Comparison of ENCODE assay signal across 18 cellular contexts in the genomic region with DNA sequence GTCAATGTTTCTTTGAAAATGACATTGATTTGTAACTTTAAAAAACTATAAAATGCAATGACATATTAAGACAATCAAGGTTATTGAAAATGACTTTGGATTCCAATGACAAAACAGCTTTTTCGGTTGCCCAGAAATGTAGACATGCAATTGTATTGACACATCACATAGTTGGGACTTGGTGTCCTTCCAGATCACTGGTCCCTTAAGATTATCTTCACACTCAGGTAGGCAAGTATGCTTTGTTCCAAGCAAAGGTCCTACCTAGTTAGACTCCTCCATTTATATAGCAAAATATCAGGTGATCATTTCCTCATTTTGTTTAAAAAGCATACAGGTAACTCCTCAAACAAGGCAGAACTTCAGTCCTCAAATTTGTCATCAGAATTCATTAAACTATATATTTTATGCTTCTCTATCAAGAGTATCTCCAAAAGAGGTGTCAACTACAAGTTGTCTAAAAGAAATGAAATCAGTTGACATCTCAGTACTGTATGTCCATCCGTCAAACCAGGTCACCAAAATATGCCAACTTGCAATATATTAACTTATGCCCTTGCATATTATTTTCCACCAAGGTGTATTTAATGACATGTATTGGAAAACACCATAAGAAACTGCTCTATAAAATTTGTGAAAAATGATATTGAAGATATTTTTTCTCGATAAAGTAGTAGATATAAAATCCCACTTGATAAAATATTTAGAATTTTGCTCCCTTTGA.
DNase-seq lines count a peak whose midpoint lies in the region; ATAC-seq, FAIRE-seq and TF ChIP-seq lines count a peak whose summit lies in the region.
"Had no signal": no experiment of that assay in that cellular context is flagged by ENCODE, and none has a peak within 500 bp of the region (broad histone marks: within the 10 kb centered on the region; RNA-seq: fewer than 3 reads in every experiment).

No MANE protein-coding gene starts in this region.

- peaks cover 4% of the 10 kb centered on the region for H3K4me1 Mint-ChIP-seq in nephron
- H3K4me1 Mint-ChIP-seq in activated T-helper 1 cell treated with anti-CD3 and anti-CD28 coated beads, Interleukin-12 subunit alpha, Interleukin-12 subunit beta, Interleukin-2, Interleukin-4 antibody, amounts not matched to agents 30 ng/mL and 10 ng/mL and 1 ng/mL, durations not matched to agents 14 hours and 24 hours and 36 hours (ENCODE audit: low read depth): no peaks in the 10 kb centered on the region
- no peaks in the 10 kb centered on the region for H3K4me1 Mint-ChIP-seq in CD4-positive, alpha-beta T cell (ENCODE audit: low read depth)
- H3K4me1 Mint-ChIP-seq: B cell; CD4-positive, alpha-beta memory T cell had no signal

- DNase-seq in A549 (ENCODE audit: low read depth in 1 of 2, low spot score in 1 of 2): no peak
- DNase-seq in epithelial cell of proximal tubule (ENCODE audit: low read depth): peak; percentile 37
- no peak for DNase-seq in activated T-helper 1 cell treated with anti-CD3 and anti-CD28 coated beads, Interleukin-12 subunit alpha, Interleukin-12 subunit beta, Interleukin-2, Interleukin-4 antibody, amounts not matched to agents 30 ng/mL and 10 ng/mL and 1 ng/mL, durations not matched to agents 14 hours and 24 hours and 36 hours (ENCODE audit: low spot score)
- no peak for DNase-seq in D721Med (ENCODE audit: insufficient read length, low spot score)
- DNase-seq in CD4-positive, alpha-beta T cell: no peak
- DNase-seq: C1 segment of cervical spinal cord; CD4-positive, alpha-beta memory T cell; DMS53; GF-D8; KG1 had no signal

- H3K9me3 Mint-ChIP-seq in nephron: peaks cover 3% of the 10 kb centered on the region
- H3K9me3 Mint-ChIP-seq in activated T-helper 1 cell treated with anti-CD3 and anti-CD28 coated beads, Interleukin-12 subunit alpha, Interleukin-12 subunit beta, Interleukin-2, Interleukin-4 antibody, amounts not matched to agents 30 ng/mL and 10 ng/mL and 1 ng/mL, durations not matched to agents 14 hours and 24 hours and 36 hours: no peaks in the 10 kb centered on the region
- no peaks in the 10 kb centered on the region for H3K9me3 Mint-ChIP-seq in CD4-positive, alpha-beta T cell

- TF ChIP-seq CTCF in A549 (IDR thresholded peaks at IDR 0.05) (no peak), epithelial cell of proximal tubule (conservative IDR thresholded peaks at IDR 0.05; ENCODE audit: low read depth, low read length) (no peak), nephron (IDR thresholded peaks at IDR 0.05; ENCODE audit: unreplicated experiment in 3 of 3) (no peak), D721Med (IDR thresholded peaks at IDR 0.05; ENCODE audit: insufficient read depth, missing control alignments) (no peak)
- TF ChIP-seq CTCF in CD4-positive, alpha-beta T cell (IDR thresholded peaks at IDR 0.05): no peak

- intact Hi-C loops in activated T-helper 1 cell treated with anti-CD3 and anti-CD28 coated beads, Interleukin-12 subunit alpha, Interleukin-12 subunit beta, Interleukin-2, Interleukin-4 antibody, amounts not matched to agents 30 ng/mL and 10 ng/mL and 1 ng/mL, durations not matched to agents 14 hours and 24 hours and 36 hours (cut with micrococcal nuclease): loop anchor here (2.0 kb wide), 1 partner anchor 1201 kb away; no protein-coding TSS in a partner anchor
- intact Hi-C loops in CD4-positive, alpha-beta T cell (cut with DNase I, micrococcal nuclease): loop anchor here (5.0 kb wide), 4 partner anchors 149 to 314 kb away; no protein-coding TSS in a partner anchor

- no peak for TF ChIP-seq POLR2A in A549 (IDR thresholded peaks at IDR 0.05; ENCODE audit: low read length)

- H3K4me1 ChIP-seq in A549: no peaks in the 10 kb centered on the region

- TF ChIP-seq EP300 in A549 (IDR thresholded peaks at IDR 0.05) (no peak), Ishikawa (IDR thresholded peaks at IDR 0.05; ENCODE audit: borderline replicate concordance) (no peak)

- no peak overlapping the region for H3K4me3 Mint-ChIP-seq in nephron
- no peak overlapping the region for H3K4me3 Mint-ChIP-seq in activated T-helper 1 cell treated with anti-CD3 and anti-CD28 coated beads, Interleukin-12 subunit alpha, Interleukin-12 subunit beta, Interleukin-2, Interleukin-4 antibody, amounts not matched to agents 30 ng/mL and 10 ng/mL and 1 ng/mL, durations not matched to agents 14 hours and 24 hours and 36 hours
- H3K4me3 Mint-ChIP-seq in CD4-positive, alpha-beta T cell: no peak overlapping the region
- H3K4me3 Mint-ChIP-seq: B cell; CD4-positive, alpha-beta memory T cell had no signal

- H3K27ac Mint-ChIP-seq in nephron: peak overlapping the region in 2 of 3 experiments; percentile 52 to 82
- H3K27ac Mint-ChIP-seq in activated T-helper 1 cell treated with anti-CD3 and anti-CD28 coated beads, Interleukin-12 subunit alpha, Interleukin-12 subunit beta, Interleukin-2, Interleukin-4 antibody, amounts not matched to agents 30 ng/mL and 10 ng/mL and 1 ng/mL, durations not matched to agents 14 hours and 24 hours and 36 hours: no peak overlapping the region
- no peak overlapping the region for H3K27ac Mint-ChIP-seq in CD4-positive, alpha-beta T cell
- H3K27ac Mint-ChIP-seq: B cell; CD4-positive, alpha-beta memory T cell had no signal

- ATAC-seq in A549: no peak
- no peak for ATAC-seq in GM19467 (IDR thresholded peaks at IDR 0.05; ENCODE audit: unreplicated experiment)
- no peak for ATAC-seq in CD4-positive, alpha-beta T cell (ENCODE audit: poor library complexity)
- ATAC-seq: HCT116 had no signal

- FAIRE-seq in A549 (lab: Jason Lieb, UNC) (no peak), D721Med (lab: Jason Lieb, UNC) (no peak)
- FAIRE-seq: GM19239, H54 had no signal

- no peak overlapping the region for H3K4me2 ChIP-seq in A549

- H3K4me3 ChIP-seq in A549: no peak overlapping the region
- no peak overlapping the region for H3K4me3 ChIP-seq in epithelial cell of proximal tubule (ENCODE audit: low read depth, low read length)
- H3K4me3 ChIP-seq: GM23248 had no signal

- 53% methylated on average over 3 of the region's 3 CpGs for WGBS in A549 (ENCODE audit: missing lambda C conversion rate)

- no peaks in the 10 kb centered on the region for H3K9me3 ChIP-seq in A549
- no peaks in the 10 kb centered on the region for H3K9me3 ChIP-seq in CD4-positive, alpha-beta T cell (ENCODE audit: control insufficient read depth, low read length)

- POLR2A ChIA-PET in A549 (lab: Yijun Ruan, JAX): no interaction called here
- POLR2A ChIA-PET in CD4-positive, alpha-beta T cell (lab: Charles Lee): no interaction called here

- H3K27me3 Mint-ChIP-seq in nephron (ENCODE audit: low read depth): no peaks in the 10 kb centered on the region
- peaks cover 5% of the 10 kb centered on the region for H3K27me3 Mint-ChIP-seq in activated T-helper 1 cell treated with anti-CD3 and anti-CD28 coated beads, Interleukin-12 subunit alpha, Interleukin-12 subunit beta, Interleukin-2, Interleukin-4 antibody, amounts not matched to agents 30 ng/mL and 10 ng/mL and 1 ng/mL, durations not matched to agents 14 hours and 24 hours and 36 hours (ENCODE audit: insufficient read depth)
- peaks cover 4% of the 10 kb centered on the region for H3K27me3 Mint-ChIP-seq in CD4-positive, alpha-beta T cell
- H3K27me3 Mint-ChIP-seq: CD4-positive, alpha-beta memory T cell had no signal

- no peak overlapping the region for H3K27ac ChIP-seq in A549
- no peak overlapping the region for H3K27ac ChIP-seq in CD4-positive, alpha-beta T cell (ENCODE audit: low read depth, low read length)
- H3K27ac ChIP-seq: GM23248 had no signal

- CTCF ChIA-PET in A549 (lab: Yijun Ruan, JAX): interaction anchor here (0.9 to 5.9 kb wide), 7 partner anchors 12 to 324 kb away, joined by 3 to 49 read pairs (median 5); no protein-coding TSS in a partner anchor
- CTCF ChIA-PET in CD4-positive, alpha-beta T cell (lab: Charles Lee): no interaction called here

- H3K36me3 Mint-ChIP-seq in nephron (ENCODE audit: low read depth): peaks cover 54% of the 10 kb centered on the region
- no peaks in the 10 kb centered on the region for H3K36me3 Mint-ChIP-seq in activated T-helper 1 cell treated with anti-CD3 and anti-CD28 coated beads, Interleukin-12 subunit alpha, Interleukin-12 subunit beta, Interleukin-2, Interleukin-4 antibody, amounts not matched to agents 30 ng/mL and 10 ng/mL and 1 ng/mL, durations not matched to agents 14 hours and 24 hours and 36 hours (ENCODE audit: low read depth)
- H3K36me3 Mint-ChIP-seq in CD4-positive, alpha-beta T cell (ENCODE audit: low read depth): no peaks in the 10 kb centered on the region
- H3K36me3 Mint-ChIP-seq: CD4-positive, alpha-beta memory T cell had no signal

- TF ChIP-seq RAD21 in A549 (conservative IDR thresholded peaks at IDR 0.05 in 1 of 2, IDR thresholded peaks at IDR 0.05 in 1 of 2) (no peak), Ishikawa (IDR thresholded peaks at IDR 0.05; ENCODE audit: low read depth) (no peak)

- H3K27me3 ChIP-seq in CD4-positive, alpha-beta T cell (ENCODE audit: control insufficient read depth, insufficient read depth, low read length): no peaks in the 10 kb centered on the region

TF ChIP-seq in A549, 52 proteins besides CTCF, POLR2A, EP300 and RAD21:
- TF ChIP-seq, protein P1, sequence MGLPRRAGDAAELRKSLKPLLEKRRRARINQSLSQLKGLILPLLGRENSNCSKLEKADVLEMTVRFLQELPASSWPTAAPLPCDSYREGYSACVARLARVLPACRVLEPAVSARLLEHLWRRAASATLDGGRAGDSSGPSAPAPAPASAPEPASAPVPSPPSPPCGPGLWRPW (IDR thresholded peaks at IDR 0.05): no peak
- TF ChIP-seq MAFK (IDR thresholded peaks at IDR 0.05; ENCODE audit: partially characterized antibody): peak; percentile 62

TF ChIP-seq in Ishikawa, 13 proteins besides CTCF, POLR2A, EP300 and RAD21:
- TF ChIP-seq TEAD4 (IDR thresholded peaks at IDR 0.05) (0 out of 2 replicates have a peak, but pooled peaks have one; percentile 18), ZBTB7A (IDR thresholded peaks at IDR 0.05; ENCODE audit: low read depth) (no peak)
TF ChIP-seq in Ishikawa: peak in this region for 1.

Comparison
In these comparisons a context has a peak if more than half of its experiments do, and no peak if none do; other contexts are left out.
1. H3K27ac Mint-ChIP-seq: peak in nephron (2 of 3); none in activated T-helper 1 cell treated with anti-CD3 and anti-CD28 coated beads, Interleukin-12 subunit alpha, Interleukin-12 subunit beta, Interleukin-2, Interleukin-4 antibody, amounts not matched to agents 30 ng/mL and 10 ng/mL and 1 ng/mL, durations not matched to agents 14 hours and 24 hours and 36 hours (single experiment) and CD4-positive, alpha-beta T cell (single experiment).